ENCODE assay signal across 22 cellular contexts in genomic region chr7:1083729-1084657, GRCh38. TPM values are rescaled to one million over a fixed set of nuclear protein-coding genes. Genes with fewer than 3 reads are reported as not detected.
DNase-seq lines count a peak whose midpoint lies in the region; ATAC-seq and TF ChIP-seq lines count a peak whose summit lies in the region.
"Had no signal": no experiment of that assay in that cellular context is flagged by ENCODE, and none has a peak within 500 bp of the region (broad histone marks: within the 10 kb centered on the region; RNA-seq: fewer than 3 reads in every experiment).

No MANE protein-coding gene starts in this region.

- intact Hi-C loops in colonic mucosa (cut with DNase I) = no loop called here
- intact Hi-C loops in lower lobe of right lung (cut with DNase I) = no loop called here

- H3K4me3 ChIP-seq in colonic mucosa (no peak overlapping the region), lower lobe of right lung (no peak overlapping the region), tibial nerve (no peak overlapping the region)
- H3K4me3 ChIP-seq: pancreas, tibial artery had no signal

- H3K27ac ChIP-seq in colonic mucosa (no peak overlapping the region), lower lobe of right lung (peak overlapping the region; percentile 56), tibial nerve (peak overlapping the region in 1 of 4 donors; percentile 29)
- H3K27ac ChIP-seq: pancreas, RWPE1, tibial artery had no signal

- peaks cover 1% of the 10 kb centered on the region for H3K36me3 Mint-ChIP-seq in IgD-negative memory B cell
- H3K36me3 Mint-ChIP-seq: memory B cell had no signal

- ATAC-seq in lower lobe of right lung (no peak), HG03045 (IDR thresholded peaks at IDR 0.05; ENCODE audit: unreplicated experiment) (no peak), HG02981 (IDR thresholded peaks at IDR 0.05; ENCODE audit: unreplicated experiment) (no peak)
- ATAC-seq: activated CD4-positive, alpha-beta T cell treated with anti-CD3 and anti-CD28 coated beads for 36 hours; HCT116; naive thymus-derived CD4-positive, alpha-beta T cell; pancreas; stimulated activated memory B cell treated with anti-CD40 and anti-IgM and Interleukin-4, amounts not matched to agents 10 μg/mL and 1 μg/mL and 100 μg/mL, for 72 hours had no signal

- H3K27me3 Mint-ChIP-seq in IgD-negative memory B cell = no peaks in the 10 kb centered on the region
- H3K27me3 Mint-ChIP-seq: activated CD4-positive, alpha-beta T cell treated with anti-CD3 and anti-CD28 coated beads for 36 hours; memory B cell; stimulated activated memory B cell treated with anti-CD40 and anti-IgM and Interleukin-4, amounts not matched to agents 10 μg/mL and 1 μg/mL and 100 μg/mL, for 72 hours had no signal

- no peak for TF ChIP-seq EP300 in tibial nerve (IDR thresholded peaks at IDR 0.05)

- H3K27ac Mint-ChIP-seq in IgD-negative memory B cell = peak overlapping the region in 2 of 3 donors; percentile 43 to 72
- H3K27ac Mint-ChIP-seq: activated CD4-positive, alpha-beta T cell treated with anti-CD3 and anti-CD28 coated beads for 36 hours; memory B cell; naive thymus-derived CD4-positive, alpha-beta T cell; stimulated activated memory B cell treated with anti-CD40 and anti-IgM and Interleukin-4, amounts not matched to agents 10 μg/mL and 1 μg/mL and 100 μg/mL, for 72 hours had no signal

- no peak overlapping the region for H3K4me3 Mint-ChIP-seq in IgD-negative memory B cell
- H3K4me3 Mint-ChIP-seq: activated CD4-positive, alpha-beta T cell treated with anti-CD3 and anti-CD28 coated beads for 36 hours; endodermal cell; memory B cell; naive thymus-derived CD4-positive, alpha-beta T cell; stimulated activated memory B cell treated with anti-CD40 and anti-IgM and Interleukin-4, amounts not matched to agents 10 μg/mL and 1 μg/mL and 100 μg/mL, for 72 hours had no signal

- no peaks in the 10 kb centered on the region for H3K9me3 ChIP-seq in colonic mucosa
- H3K9me3 ChIP-seq in lower lobe of right lung = no peaks in the 10 kb centered on the region
- H3K9me3 ChIP-seq in tibial nerve = no peaks in the 10 kb centered on the region
- H3K9me3 ChIP-seq: pancreas, tibial artery had no signal

- H3K36me3 ChIP-seq in colonic mucosa = no peaks in the 10 kb centered on the region
- H3K36me3 ChIP-seq in lower lobe of right lung = no peaks in the 10 kb centered on the region
- no peaks in the 10 kb centered on the region for H3K36me3 ChIP-seq in tibial nerve
- H3K36me3 ChIP-seq: pancreas, tibial artery had no signal

- H3K27me3 ChIP-seq in colonic mucosa (no peaks in the 10 kb centered on the region), lower lobe of right lung (ENCODE audit: low read depth) (no peaks in the 10 kb centered on the region), tibial nerve (no peaks in the 10 kb centered on the region)
- H3K27me3 ChIP-seq: pancreas, tibial artery had no signal

- H3K9me3 Mint-ChIP-seq in IgD-negative memory B cell = no peaks in the 10 kb centered on the region
- H3K9me3 Mint-ChIP-seq: endodermal cell; memory B cell; naive thymus-derived CD4-positive, alpha-beta T cell; stimulated activated memory B cell treated with anti-CD40 and anti-IgM and Interleukin-4, amounts not matched to agents 10 μg/mL and 1 μg/mL and 100 μg/mL, for 72 hours had no signal

- 62 to 64% methylated on average over 42 to 45 of the region's 45 CpGs for WGBS in tibial nerve, 2 donors

- no peak for TF ChIP-seq POLR2A in tibial nerve (IDR thresholded peaks at IDR 0.05)

- TF ChIP-seq CTCF in colonic mucosa (IDR thresholded peaks at IDR 0.05) = no peak
- TF ChIP-seq CTCF in lower lobe of right lung (IDR thresholded peaks at IDR 0.05) = no peak
- no peak for TF ChIP-seq CTCF in tibial nerve (IDR thresholded peaks at IDR 0.05)

- H3K9ac ChIP-seq in colonic mucosa (ENCODE audit: low read depth in 2 of 2, low read length in 2 of 2) = no peak overlapping the region

- H3K4me1 ChIP-seq in colonic mucosa = no peaks in the 10 kb centered on the region
- peaks cover 59% of the 10 kb centered on the region for H3K4me1 ChIP-seq in lower lobe of right lung
- peaks cover 0 to 72% (median 12%) of the 10 kb centered on the region in 4 donors for H3K4me1 ChIP-seq in tibial nerve

- peak; percentile 88 for DNase-seq in colonic mucosa
- DNase-seq in lower lobe of right lung = peak; percentile 79
- peak; percentile 26 to 45 for DNase-seq in tibial nerve (ENCODE audit: low spot score in 2 of 2)
- no peak for DNase-seq in NCI-H774 (lab: John Stamatoyannopoulos, UW)
- DNase-seq: activated CD4-positive, alpha-beta T cell treated with anti-CD3 and anti-CD28 coated beads for 36 hours; activated naive CD4-positive, alpha-beta T cell treated with anti-CD3 and anti-CD28 coated beads, Interleukin-2, amount 50 U/mL, for 16 hours; endodermal cell; IMR-90; NCI-H1417 treated with DMSO at 0.1 percent for 48 hours; NCI-H2107; NCI-H524 treated with DMSO at 0.1 percent for 48 hours; tibial artery had no signal

- H3K4me1 Mint-ChIP-seq in IgD-negative memory B cell = peaks cover 22 to 28% (median 24%) of the 10 kb centered on the region in 3 donors

RNA-seq across cellular contexts. Expression of gene GPER1, which starts 3.9 kb away (rescaled TPM):
- polyA plus RNA-seq in IgD-negative memory B cell = 0.66 TPM
- total RNA-seq in colonic mucosa = 1 to 10 TPM; 5.7 to 8.2 TPM
- total RNA-seq in lower lobe of right lung = 26.0 TPM
- 10 to 100 TPM in 1 of 4 donors, 1 to 10 TPM in 3; 6.1 to 12.4 (median 8.7) TPM for total RNA-seq in tibial nerve
- total RNA-seq: activated CD4-positive, alpha-beta T cell treated with anti-CD3 and anti-CD28 coated beads for 36 hours had no signal

RNA-seq across cellular contexts. Expression of gene GPR146, which starts 39.6 kb away (rescaled TPM):
- 2.6 TPM for polyA plus RNA-seq in IgD-negative memory B cell
- total RNA-seq in colonic mucosa (1 to 10 TPM; 2.9 to 9.0 TPM), lower lobe of right lung (44.8 TPM), tibial nerve (10 to 100 TPM; 27.8 to 91.8 (median 59.1) TPM)
- total RNA-seq: MCF 10A had no signal
